11 cellular contexts compared by ENCODE assay signal in the genomic region with DNA sequence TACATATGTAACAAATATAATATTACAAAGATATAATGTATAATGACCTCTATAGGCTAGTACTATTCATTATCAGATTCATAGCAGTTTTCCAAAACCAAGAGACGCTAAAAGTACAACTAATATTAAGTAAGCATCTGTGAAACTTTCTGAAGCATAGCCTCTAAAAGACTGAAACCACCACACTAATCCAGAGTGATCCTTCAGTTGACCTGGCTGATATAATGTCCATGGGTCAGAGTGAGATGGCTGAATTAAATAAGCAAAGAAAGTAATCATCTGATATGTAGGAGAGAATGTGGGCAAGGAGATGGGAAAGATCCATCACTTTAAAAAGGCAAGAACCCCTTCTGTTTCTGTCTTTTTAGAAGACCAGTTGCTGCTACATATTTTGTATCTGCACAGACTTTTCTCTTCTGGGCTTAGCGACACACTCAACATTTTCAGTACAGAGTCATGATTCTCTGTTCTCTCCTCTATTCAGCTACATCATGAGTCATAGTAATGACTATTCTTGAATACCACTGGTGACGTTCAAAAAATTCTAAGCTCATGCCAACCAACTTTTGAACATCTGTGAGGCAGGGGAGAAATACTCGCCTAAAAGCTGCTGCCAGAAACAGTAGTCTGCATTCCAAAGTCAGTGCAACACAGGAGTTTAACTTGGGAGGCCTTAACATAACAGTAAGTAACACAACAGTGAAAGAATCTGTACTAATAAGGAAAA.
A peak's percentile ranks its signal among the peaks of the same experiment; 100 is the strongest.
DNase-seq lines count a peak whose midpoint lies in the region; ATAC-seq and TF ChIP-seq lines count a peak whose summit lies in the region.
"Had no signal": no experiment of that assay in that cellular context is flagged by ENCODE, and none has a peak within 500 bp of the region (broad histone marks: within the 10 kb centered on the region; RNA-seq: fewer than 3 reads in every experiment).

No MANE protein-coding gene starts in this region.

- no peak for TF ChIP-seq CTCF in HFF-Myc (IDR thresholded peaks at IDR 0.05; ENCODE audit: low read depth, low read length, missing control alignments)
- no peak for TF ChIP-seq CTCF in ascending aorta (IDR thresholded peaks at IDR 0.05)

- intact Hi-C loops in ascending aorta (cut with DNase I) = loop anchor here (5.0 kb wide), 1 partner anchor 107 kb away; no protein-coding TSS in a partner anchor
- intact Hi-C loops in left cardiac atrium (cut with DNase I) = no loop called here

- H3K9me3 ChIP-seq in ascending aorta = no peaks in the 10 kb centered on the region
- H3K9me3 ChIP-seq: Peyer's patch had no signal

- H3K27me3 ChIP-seq in ascending aorta = no peaks in the 10 kb centered on the region
- H3K27me3 ChIP-seq: Peyer's patch had no signal

- ATAC-seq in left cardiac atrium (peak; percentile 89 to 97), GM18858 (IDR thresholded peaks at IDR 0.05; ENCODE audit: unreplicated experiment) (no peak), HG03565 (IDR thresholded peaks at IDR 0.05; ENCODE audit: unreplicated experiment) (no peak)

- no peaks in the 10 kb centered on the region for H3K36me3 ChIP-seq in ascending aorta
- H3K36me3 ChIP-seq: Peyer's patch had no signal

- H3K4me1 ChIP-seq in ascending aorta = peaks cover 5 to 32% of the 10 kb centered on the region in 2 donors
- H3K4me1 ChIP-seq: Peyer's patch had no signal

- peak; percentile 87 for DNase-seq in HFF-Myc (ENCODE audit: extremely low read depth, low read depth)
- DNase-seq in ascending aorta (ENCODE audit: low spot score in 2 of 2) = peak in 1 of 2 donors; percentile 81
- DNase-seq in left cardiac atrium = no peak
- DNase-seq in superior temporal gyrus (ENCODE audit: extremely low spot score) = peak; percentile 79
- DNase-seq in NCI-H2227 treated with DMSO at 0.1 percent for 48 hours (lab: John Stamatoyannopoulos, UW) = no peak
- no peak for DNase-seq in NCI-H2029 (lab: John Stamatoyannopoulos, UW)
- DNase-seq: activated T-cell treated with anti-CD3 and anti-CD28 coated beads, Interleukin-2, amount 50 U/mL, for 24 hours; Peyer's patch; stimulated activated CD4-positive, alpha-beta T cell treated with anti-CD3 and anti-CD28 coated beads, Interleukin-1b, Interleukin-23, amount 100 ng/mL, for 48 hours had no signal

- H3K27ac ChIP-seq in ascending aorta = peak overlapping the region; percentile 88 to 92
- H3K27ac ChIP-seq: Peyer's patch had no signal

- H3K4me3 ChIP-seq in HFF-Myc (replicated peaks; ENCODE audit: low read depth, low read length) (no peak overlapping the region), ascending aorta (peak overlapping the region in 1 of 2 donors; percentile 29)
- H3K4me3 ChIP-seq: Peyer's patch had no signal

Comparison
In these comparisons a context has a peak if more than half of its experiments do, and no peak if none do; other contexts are left out.
1. DNase-seq: peak in HFF-Myc (single experiment) and superior temporal gyrus (single experiment); none in left cardiac atrium (single experiment), NCI-H2227 treated with DMSO at 0.1 percent for 48 hours (single experiment) and NCI-H2029 (single experiment).
2. ATAC-seq: peak in left cardiac atrium (2 of 2); none in GM18858 (single experiment) and HG03565 (single experiment).